1 cellular context compared by ENCODE assay signal in genomic region chr16:71927383-71927782, GRCh38.
TF ChIP-seq lines count a peak whose summit lies in the region.

No MANE protein-coding gene starts in this region.

TF ChIP-seq in SK-N-SH, 30 proteins besides CTCF, POLR2A, EP300 and RAD21 (continued from another document):
- TF ChIP-seq REST (IDR thresholded peaks at IDR 0.05; ENCODE audit: low read depth, low read length) (no peak), GABPA (IDR thresholded peaks at IDR 0.05; ENCODE audit: low read depth) (no peak)
